ENCODE assay signal across 13 cellular contexts in genomic region chr2:100130595-100131391, GRCh38. TPM values are rescaled to one million over a fixed set of nuclear protein-coding genes. Genes with fewer than 3 reads are reported as not detected.
"Had no signal": no experiment of that assay in that cellular context is flagged by ENCODE, and none has a peak within 500 bp of the region (broad histone marks: within the 10 kb centered on the region; RNA-seq: fewer than 3 reads in every experiment).

No MANE protein-coding gene starts in this region.

- H3K4me1 ChIP-seq: body of pancreas, left lung, psoas muscle, right lobe of liver, upper lobe of left lung had no signal

- H3K4me3 ChIP-seq: body of pancreas, coronary artery, left lung, psoas muscle, right lobe of liver, spleen, upper lobe of left lung had no signal

- H3K4me3 Mint-ChIP-seq: effector memory CD8-positive, alpha-beta T cell; nephron progenitor cell had no signal

- ATAC-seq: body of pancreas; effector memory CD8-positive, alpha-beta T cell; left lung; psoas muscle; right lobe of liver had no signal

- DNase-seq: body of pancreas; central memory CD4-positive, alpha-beta T cell; effector memory CD8-positive, alpha-beta T cell; left lung; nephron progenitor cell; psoas muscle; right lobe of liver; spleen; stimulated activated CD4-positive, alpha-beta T cell treated with anti-CD3 and anti-CD28 coated beads, Interleukin-1b, Interleukin-23, amount 100 ng/mL, for 48 hours; stimulated activated naive CD4-positive, alpha-beta T cell treated with Interleukin-2 at 50 U/mL for 16 hours; upper lobe of left lung had no signal

- H3K9me3 Mint-ChIP-seq: effector memory CD8-positive, alpha-beta T cell; nephron progenitor cell had no signal

- H3K27me3 ChIP-seq: body of pancreas, left lung, right lobe of liver, spleen, upper lobe of left lung had no signal

- H3K27ac ChIP-seq: body of pancreas, coronary artery, left lung, psoas muscle, right lobe of liver, spleen, upper lobe of left lung had no signal

- H3K36me3 ChIP-seq: left lung, right lobe of liver, upper lobe of left lung had no signal

- H3K9me3 ChIP-seq: body of pancreas, left lung, psoas muscle, right lobe of liver, spleen, upper lobe of left lung had no signal

- H3K27ac Mint-ChIP-seq: effector memory CD8-positive, alpha-beta T cell; nephron progenitor cell had no signal

RNA-seq across cellular contexts. Expression of gene AFF3, which starts 11.6 kb away (rescaled TPM):
- polyA plus RNA-seq: keratinocyte had no signal
